In genomic region chr10:48981310-48981907, GRCh38 we compare ENCODE assay signal across 8 cellular contexts. TPM values are rescaled to one million over a fixed set of nuclear protein-coding genes. Genes with fewer than 3 reads are reported as not detected.
A peak's percentile ranks its signal among the peaks of the same experiment; 100 is the strongest.
DNase-seq lines count a peak whose midpoint lies in the region; ATAC-seq and TF ChIP-seq lines count a peak whose summit lies in the region.

No MANE protein-coding gene starts in this region.

- peaks cover 5% of the 10 kb centered on the region for H3K27me3 ChIP-seq in kidney epithelial cell (ENCODE audit: control insufficient read depth, insufficient read depth, low read length)

- H3K4me3 ChIP-seq in cardiac fibroblast (replicated peaks in 1 of 2; ENCODE audit: low read depth in 2 of 2, low read length in 2 of 2), result no peak overlapping the region
- H3K4me3 ChIP-seq in kidney epithelial cell (ENCODE audit: low read depth, low read length), result no peak overlapping the region

- TF ChIP-seq CTCF in cardiac fibroblast (IDR thresholded peaks at IDR 0.05; ENCODE audit: low read depth, low read length) (peak; percentile 89), kidney epithelial cell (IDR thresholded peaks at IDR 0.05; ENCODE audit: insufficient read depth, low read length, poor library complexity, severe bottlenecking) (peak; percentile 86)

- H3K36me3 ChIP-seq in kidney epithelial cell (ENCODE audit: control insufficient read depth, insufficient read depth, low read length), result no peaks in the 10 kb centered on the region

- no peak for ATAC-seq in HG02759 (IDR thresholded peaks at IDR 0.05; ENCODE audit: unreplicated experiment)

- DNase-seq in EH (ENCODE audit: low read depth), result peak; percentile 52
- peak; percentile 70 for DNase-seq in HK-2 (ENCODE audit: unreplicated experiment)
- peak; percentile 25 for DNase-seq in T-helper 9 cell
- peak; percentile 49 to 52 for DNase-seq in cardiac fibroblast (ENCODE audit: low read depth in 2 of 2)
- no peak for DNase-seq in kidney epithelial cell (ENCODE audit: low read depth)
- DNase-seq in stimulated activated CD8-positive, alpha-beta memory T cell treated with anti-CD3 and anti-CD28 coated beads, Interleukin-2, amount 100 ng/mL, for 48 hours (ENCODE audit: low read depth in 2 of 2), result peak; percentile 21 to 23
- no peak for DNase-seq in NCI-H446 treated with DMSO at 0.1 percent for 48 hours (lab: John Stamatoyannopoulos, UW)

RNA-seq across cellular contexts. Expression of gene LRRC18, which starts 41.8 kb away (rescaled TPM):
- total RNA-seq in kidney epithelial cell, result not detected in 2 replicates

Comparison
In these comparisons a context has a peak if more than half of its experiments do, and no peak if none do; other contexts are left out.
1. DNase-seq: peak in EH (single experiment), HK-2 (single experiment), T-helper 9 cell (single experiment), cardiac fibroblast (2 of 2) and stimulated activated CD8-positive, alpha-beta memory T cell treated with anti-CD3 and anti-CD28 coated beads, Interleukin-2, amount 100 ng/mL, for 48 hours (2 of 2); none in kidney epithelial cell (single experiment) and NCI-H446 treated with DMSO at 0.1 percent for 48 hours (single experiment).